ENCODE assay signal across 1 cellular context in genomic region chr10:100019824-100020160, GRCh38.
TF ChIP-seq lines count a peak whose summit lies in the region.

No MANE protein-coding gene starts in this region.

TF ChIP-seq in GM12878, 131 proteins besides CTCF, POLR2A, EP300 and RAD21 (continued from another document):
- no peak for TF ChIP-seq ZNF687 (IDR thresholded peaks at IDR 0.05)
- TF ChIP-seq STAT3 (IDR thresholded peaks at IDR 0.05; ENCODE audit: low read depth, low read length), result no peak
- TF ChIP-seq CEBPB (IDR thresholded peaks at IDR 0.05; ENCODE audit: borderline replicate concordance in 1 of 2, low read depth in 2 of 2, low read length in 2 of 2), result no peak
- TF ChIP-seq IKZF1 (conservative IDR thresholded peaks at IDR 0.05), result no peak
- no peak for TF ChIP-seq PKNOX1 (IDR thresholded peaks at IDR 0.05)
- no peak for TF ChIP-seq NBN (IDR thresholded peaks at IDR 0.05)
- TF ChIP-seq BCL3 (IDR thresholded peaks at IDR 0.05; ENCODE audit: borderline replicate concordance, insufficient read depth, low read depth, low read length, poor library complexity, severe bottlenecking), result no peak
- no peak for TF ChIP-seq BRCA1 (IDR thresholded peaks at IDR 0.05; ENCODE audit: low read depth, low read length)
- TF ChIP-seq TBL1XR1 (IDR thresholded peaks at IDR 0.05; ENCODE audit: low read depth, low read length), result no peak
- no peak for TF ChIP-seq YBX1 (IDR thresholded peaks at IDR 0.05)
- TF ChIP-seq ZNF384 (IDR thresholded peaks at IDR 0.05; ENCODE audit: borderline replicate concordance, low read depth, low read length), result no peak
- TF ChIP-seq E2F8 (IDR thresholded peaks at IDR 0.05; ENCODE audit: low read depth, partially characterized antibody), result no peak
- TF ChIP-seq RCOR1 (conservative IDR thresholded peaks at IDR 0.05; ENCODE audit: low read depth, low read length), result no peak
